In the genomic region with DNA sequence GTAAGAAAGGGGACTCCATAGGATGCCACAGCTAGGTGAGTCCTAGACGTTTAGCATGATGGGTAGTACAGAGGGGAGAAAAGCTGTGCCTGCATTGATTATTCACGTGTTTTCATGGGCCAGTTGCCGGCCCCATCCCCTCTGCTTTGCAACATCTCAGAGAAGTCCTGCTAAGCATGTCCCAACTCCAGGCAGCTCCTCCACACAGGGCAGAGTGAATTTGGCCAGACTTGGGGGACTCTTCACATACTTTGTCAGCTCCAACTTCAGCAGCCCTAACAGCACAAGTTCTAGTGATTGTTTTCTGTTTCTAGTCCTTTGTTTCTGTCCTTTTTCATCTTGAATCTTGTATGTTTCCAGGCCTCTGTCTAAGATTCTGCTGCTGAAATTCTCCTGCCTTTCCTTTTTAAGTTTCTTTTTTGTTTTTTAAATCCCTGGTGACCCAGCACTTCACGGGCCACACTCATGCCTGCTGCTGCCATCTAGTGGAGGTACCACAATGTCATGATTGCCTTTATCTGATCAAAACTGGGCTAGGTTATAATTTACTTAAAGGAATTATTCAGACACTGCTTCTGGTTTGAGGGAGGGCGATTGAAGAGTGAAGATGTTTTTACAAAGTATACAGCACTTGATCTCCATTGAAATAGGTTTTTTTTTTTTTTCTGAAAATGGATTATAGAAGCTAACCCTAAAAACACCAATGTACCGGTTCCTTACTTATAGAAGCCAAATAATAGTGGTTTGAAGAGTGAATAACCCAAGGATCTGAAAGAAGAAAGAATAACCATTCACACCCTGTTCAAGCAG, we compare ENCODE assay signal across 9 cellular contexts.
DNase-seq lines count a peak whose midpoint lies in the region; ATAC-seq and TF ChIP-seq lines count a peak whose summit lies in the region.
"Had no signal": no experiment of that assay in that cellular context is flagged by ENCODE, and none has a peak within 500 bp of the region (broad histone marks: within the 10 kb centered on the region; RNA-seq: fewer than 3 reads in every experiment).

No MANE protein-coding gene starts in this region.

- peak; percentile 45 for ATAC-seq in activated CD8-positive, alpha-beta memory T cell treated with anti-CD3 and anti-CD28 coated beads, Interleukin-2, amount 10 ng/mL, durations not matched to agents 7 days and 5 days
- peak; percentile 79 for ATAC-seq in GM21825 (IDR thresholded peaks at IDR 0.05; ENCODE audit: unreplicated experiment)
- peak; percentile 68 for ATAC-seq in Right ventricle myocardium superior (ENCODE audit: poor library complexity)

- intact Hi-C loops in activated T-helper 1 cell treated with anti-CD3 and anti-CD28 coated beads, Interleukin-12 subunit alpha, Interleukin-12 subunit beta, Interleukin-2, Interleukin-4 antibody, amounts not matched to agents 30 ng/mL and 10 ng/mL and 1 ng/mL, durations not matched to agents 14 hours and 24 hours and 36 hours (cut with micrococcal nuclease), result loop anchor here (2.0 kb wide), 1 partner anchor 412 kb away; no protein-coding TSS in a partner anchor
- intact Hi-C loops in Right ventricle myocardium superior (cut with DNase I), result no loop called here

- no peaks in the 10 kb centered on the region for H3K4me1 Mint-ChIP-seq in activated CD8-positive, alpha-beta memory T cell treated with anti-CD3 and anti-CD28 coated beads, Interleukin-2, amount 10 ng/mL, durations not matched to agents 7 days and 5 days
- no peaks in the 10 kb centered on the region for H3K4me1 Mint-ChIP-seq in activated T-helper 1 cell treated with anti-CD3 and anti-CD28 coated beads, Interleukin-12 subunit alpha, Interleukin-12 subunit beta, Interleukin-2, Interleukin-4 antibody, amounts not matched to agents 30 ng/mL and 10 ng/mL and 1 ng/mL, durations not matched to agents 14 hours and 24 hours and 36 hours (ENCODE audit: low read depth)

- no peak overlapping the region for H3K4me3 ChIP-seq in LNCaP clone FGC (ENCODE audit: low read depth, low read length)

- H3K27ac Mint-ChIP-seq in activated CD8-positive, alpha-beta memory T cell treated with anti-CD3 and anti-CD28 coated beads, Interleukin-2, amount 10 ng/mL, durations not matched to agents 7 days and 5 days, result no peak overlapping the region
- no peak overlapping the region for H3K27ac Mint-ChIP-seq in activated T-helper 1 cell treated with anti-CD3 and anti-CD28 coated beads, Interleukin-12 subunit alpha, Interleukin-12 subunit beta, Interleukin-2, Interleukin-4 antibody, amounts not matched to agents 30 ng/mL and 10 ng/mL and 1 ng/mL, durations not matched to agents 14 hours and 24 hours and 36 hours
- H3K27ac Mint-ChIP-seq: dendritic cell treated with granulocyte-macrophage colony-stimulating factor and Interleukin-4, amounts not matched to agents 40 ng/mL and 50 ng/mL, for 4 days had no signal

- H3K9me3 Mint-ChIP-seq in activated CD8-positive, alpha-beta memory T cell treated with anti-CD3 and anti-CD28 coated beads, Interleukin-2, amount 10 ng/mL, durations not matched to agents 7 days and 5 days (ENCODE audit: low read depth), result no peaks in the 10 kb centered on the region
- no peaks in the 10 kb centered on the region for H3K9me3 Mint-ChIP-seq in activated T-helper 1 cell treated with anti-CD3 and anti-CD28 coated beads, Interleukin-12 subunit alpha, Interleukin-12 subunit beta, Interleukin-2, Interleukin-4 antibody, amounts not matched to agents 30 ng/mL and 10 ng/mL and 1 ng/mL, durations not matched to agents 14 hours and 24 hours and 36 hours
- H3K9me3 Mint-ChIP-seq: dendritic cell treated with granulocyte-macrophage colony-stimulating factor and Interleukin-4, amounts not matched to agents 40 ng/mL and 50 ng/mL, for 4 days had no signal

- no peak overlapping the region for H3K4me3 Mint-ChIP-seq in activated CD8-positive, alpha-beta memory T cell treated with anti-CD3 and anti-CD28 coated beads, Interleukin-2, amount 10 ng/mL, durations not matched to agents 7 days and 5 days
- no peak overlapping the region for H3K4me3 Mint-ChIP-seq in activated T-helper 1 cell treated with anti-CD3 and anti-CD28 coated beads, Interleukin-12 subunit alpha, Interleukin-12 subunit beta, Interleukin-2, Interleukin-4 antibody, amounts not matched to agents 30 ng/mL and 10 ng/mL and 1 ng/mL, durations not matched to agents 14 hours and 24 hours and 36 hours
- H3K4me3 Mint-ChIP-seq: dendritic cell treated with granulocyte-macrophage colony-stimulating factor and Interleukin-4, amounts not matched to agents 40 ng/mL and 50 ng/mL, for 4 days had no signal

- H3K36me3 Mint-ChIP-seq in activated CD8-positive, alpha-beta memory T cell treated with anti-CD3 and anti-CD28 coated beads, Interleukin-2, amount 10 ng/mL, durations not matched to agents 7 days and 5 days, result no peaks in the 10 kb centered on the region
- H3K36me3 Mint-ChIP-seq in activated T-helper 1 cell treated with anti-CD3 and anti-CD28 coated beads, Interleukin-12 subunit alpha, Interleukin-12 subunit beta, Interleukin-2, Interleukin-4 antibody, amounts not matched to agents 30 ng/mL and 10 ng/mL and 1 ng/mL, durations not matched to agents 14 hours and 24 hours and 36 hours (ENCODE audit: low read depth), result no peaks in the 10 kb centered on the region

- peak; percentile 88 for TF ChIP-seq CTCF in LNCaP clone FGC (IDR thresholded peaks at IDR 0.05; ENCODE audit: control insufficient read depth, extremely low read depth, insufficient read depth)

- no peaks in the 10 kb centered on the region for H3K27me3 Mint-ChIP-seq in activated CD8-positive, alpha-beta memory T cell treated with anti-CD3 and anti-CD28 coated beads, Interleukin-2, amount 10 ng/mL, durations not matched to agents 7 days and 5 days
- H3K27me3 Mint-ChIP-seq in activated T-helper 1 cell treated with anti-CD3 and anti-CD28 coated beads, Interleukin-12 subunit alpha, Interleukin-12 subunit beta, Interleukin-2, Interleukin-4 antibody, amounts not matched to agents 30 ng/mL and 10 ng/mL and 1 ng/mL, durations not matched to agents 14 hours and 24 hours and 36 hours (ENCODE audit: insufficient read depth), result peaks cover 8% of the 10 kb centered on the region
- H3K27me3 Mint-ChIP-seq: dendritic cell treated with granulocyte-macrophage colony-stimulating factor and Interleukin-4, amounts not matched to agents 40 ng/mL and 50 ng/mL, for 4 days had no signal

- CTCF ChIA-PET in activated CD8-positive, alpha-beta memory T cell treated with anti-CD3 and anti-CD28 coated beads, Interleukin-2, amount 10 ng/mL, durations not matched to agents 7 days and 5 days (lab: Charles Lee), result interaction anchor here (0.9 to 1.4 kb wide), 3 partner anchors 33 to 538 kb away, joined by 3 to 8 read pairs (median 3); no protein-coding TSS in a partner anchor

- DNase-seq in activated CD8-positive, alpha-beta memory T cell treated with anti-CD3 and anti-CD28 coated beads, Interleukin-2, amount 10 ng/mL, durations not matched to agents 7 days and 5 days, result peak; percentile 44
- no peak for DNase-seq in activated CD8-positive, alpha-beta memory T cell treated with anti-CD3 and anti-CD28 coated beads for 24 hours
- DNase-seq in LNCaP clone FGC (ENCODE audit: low read depth) (peak; percentile 26), Right ventricle myocardium superior (peak; percentile 50), pulmonary artery endothelial cell (ENCODE audit: low read depth, low spot score) (peak; percentile 8), NCI-H2107 (lab: John Stamatoyannopoulos, UW) (no peak)
- DNase-seq in activated T-helper 1 cell treated with anti-CD3 and anti-CD28 coated beads, Interleukin-12 subunit alpha, Interleukin-12 subunit beta, Interleukin-2, Interleukin-4 antibody, amounts not matched to agents 30 ng/mL and 10 ng/mL and 1 ng/mL, durations not matched to agents 14 hours and 24 hours and 36 hours (ENCODE audit: low spot score), result peak; percentile 3

Comparison
In these comparisons a context has a peak if more than half of its experiments do, and no peak if none do; other contexts are left out.
1. DNase-seq: peak in activated CD8-positive, alpha-beta memory T cell treated with anti-CD3 and anti-CD28 coated beads, Interleukin-2, amount 10 ng/mL, durations not matched to agents 7 days and 5 days (single experiment), LNCaP clone FGC (single experiment), activated T-helper 1 cell treated with anti-CD3 and anti-CD28 coated beads, Interleukin-12 subunit alpha, Interleukin-12 subunit beta, Interleukin-2, Interleukin-4 antibody, amounts not matched to agents 30 ng/mL and 10 ng/mL and 1 ng/mL, durations not matched to agents 14 hours and 24 hours and 36 hours (single experiment), Right ventricle myocardium superior (single experiment) and pulmonary artery endothelial cell (single experiment); none in activated CD8-positive, alpha-beta memory T cell treated with anti-CD3 and anti-CD28 coated beads for 24 hours (single experiment) and NCI-H2107 (single experiment).
2. Peak in every context shown above with its lines, with median percentiles within 50 percentile points of each other: ATAC-seq.